In the genomic region with DNA sequence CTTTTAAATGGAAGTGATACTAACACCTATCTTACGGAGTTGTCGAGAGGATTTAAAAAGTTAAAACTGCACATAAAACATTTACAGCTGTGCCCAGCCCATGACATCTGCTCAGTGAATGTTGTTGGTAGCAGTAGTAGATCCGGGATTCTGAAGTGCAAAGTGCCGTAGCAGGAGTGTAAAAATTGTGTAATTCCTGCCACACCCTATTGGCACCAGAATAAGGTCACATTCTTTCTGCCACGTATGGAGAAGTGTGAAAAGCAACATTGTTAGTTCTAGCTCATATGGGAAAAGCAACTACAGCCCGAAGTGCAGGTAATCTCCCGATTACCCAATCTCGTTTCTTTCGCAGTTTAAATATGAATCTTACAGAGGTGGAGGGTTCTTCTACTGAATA, we compare ENCODE assay signal across 13 cellular contexts.
"Had no signal": no experiment of that assay in that cellular context is flagged by ENCODE, and none has a peak within 500 bp of the region (broad histone marks: within the 10 kb centered on the region; RNA-seq: fewer than 3 reads in every experiment).

No MANE protein-coding gene starts in this region.

- DNase-seq: activated CD4-positive, alpha-beta T cell treated with anti-CD3 and anti-CD28 coated beads, Interleukin-2, amount 50 U/mL, for 4 hours; activated CD4-positive, CD25-positive, alpha-beta regulatory T cell treated with anti-CD3 and anti-CD28 coated beads, Interleukin-2, amount 50 U/mL, for 72 hours; activated effector memory CD4-positive, alpha-beta T cell treated with Interleukin-2 at 50 U/mL for 16 hours; activated T-cell treated with anti-CD3 and anti-CD28 coated beads, Interleukin-2, amount 50 U/mL, for 1 hour; cerebellar nuclear complex; dorsolateral prefrontal cortex; heart left ventricle; kidney; stimulated activated CD4-positive, alpha-beta T cell treated with anti-CD3 and anti-CD28 coated beads, Interleukin-4, amount 100 ng/mL, for 1 hour; stimulated activated naive CD8-positive, alpha-beta T cell treated with anti-CD3 and anti-CD28 coated beads, Interleukin-15, amount 100 ng/mL, for 72 hours; testis had no signal

- H3K4me1 ChIP-seq: testis had no signal

- H3K9me3 ChIP-seq: heart left ventricle, testis had no signal

- ATAC-seq: stimulated activated naive CD8-positive, alpha-beta T cell treated with anti-CD3 and anti-CD28 coated beads, Interleukin-15, amount 100 ng/mL, for 72 hours had no signal

- FAIRE-seq: frontal cortex, kidney, urothelium cell line had no signal

- H3K27me3 ChIP-seq: dorsolateral prefrontal cortex, heart left ventricle, testis had no signal

- H3K4me3 ChIP-seq: dorsolateral prefrontal cortex, heart left ventricle, testis had no signal

- H3K27ac ChIP-seq: dorsolateral prefrontal cortex, heart left ventricle, testis had no signal
